3 cellular contexts compared by ENCODE assay signal in the genomic region with DNA sequence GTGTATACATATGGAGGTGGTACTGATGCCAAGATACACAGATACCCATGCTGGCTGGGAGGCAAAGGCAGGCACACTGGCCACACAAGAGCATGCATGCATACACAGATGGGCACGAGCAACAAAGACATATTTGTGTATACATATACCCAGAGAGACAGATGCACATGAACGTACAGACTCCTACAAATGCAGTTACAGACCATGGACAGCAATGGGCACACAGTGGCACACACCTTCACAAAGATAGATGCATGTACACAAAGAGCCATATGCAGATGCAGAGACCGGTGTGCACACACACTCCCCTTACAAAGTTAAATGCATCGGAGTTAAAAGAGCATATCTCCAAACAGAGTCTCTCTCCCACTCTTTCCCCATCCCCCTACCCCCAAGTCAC.
TF ChIP-seq lines count a peak whose summit lies in the region.

No MANE protein-coding gene starts in this region.

TF ChIP-seq in SK-N-SH, 30 proteins besides CTCF, POLR2A, EP300 and RAD21:
- TF ChIP-seq, protein P1, sequence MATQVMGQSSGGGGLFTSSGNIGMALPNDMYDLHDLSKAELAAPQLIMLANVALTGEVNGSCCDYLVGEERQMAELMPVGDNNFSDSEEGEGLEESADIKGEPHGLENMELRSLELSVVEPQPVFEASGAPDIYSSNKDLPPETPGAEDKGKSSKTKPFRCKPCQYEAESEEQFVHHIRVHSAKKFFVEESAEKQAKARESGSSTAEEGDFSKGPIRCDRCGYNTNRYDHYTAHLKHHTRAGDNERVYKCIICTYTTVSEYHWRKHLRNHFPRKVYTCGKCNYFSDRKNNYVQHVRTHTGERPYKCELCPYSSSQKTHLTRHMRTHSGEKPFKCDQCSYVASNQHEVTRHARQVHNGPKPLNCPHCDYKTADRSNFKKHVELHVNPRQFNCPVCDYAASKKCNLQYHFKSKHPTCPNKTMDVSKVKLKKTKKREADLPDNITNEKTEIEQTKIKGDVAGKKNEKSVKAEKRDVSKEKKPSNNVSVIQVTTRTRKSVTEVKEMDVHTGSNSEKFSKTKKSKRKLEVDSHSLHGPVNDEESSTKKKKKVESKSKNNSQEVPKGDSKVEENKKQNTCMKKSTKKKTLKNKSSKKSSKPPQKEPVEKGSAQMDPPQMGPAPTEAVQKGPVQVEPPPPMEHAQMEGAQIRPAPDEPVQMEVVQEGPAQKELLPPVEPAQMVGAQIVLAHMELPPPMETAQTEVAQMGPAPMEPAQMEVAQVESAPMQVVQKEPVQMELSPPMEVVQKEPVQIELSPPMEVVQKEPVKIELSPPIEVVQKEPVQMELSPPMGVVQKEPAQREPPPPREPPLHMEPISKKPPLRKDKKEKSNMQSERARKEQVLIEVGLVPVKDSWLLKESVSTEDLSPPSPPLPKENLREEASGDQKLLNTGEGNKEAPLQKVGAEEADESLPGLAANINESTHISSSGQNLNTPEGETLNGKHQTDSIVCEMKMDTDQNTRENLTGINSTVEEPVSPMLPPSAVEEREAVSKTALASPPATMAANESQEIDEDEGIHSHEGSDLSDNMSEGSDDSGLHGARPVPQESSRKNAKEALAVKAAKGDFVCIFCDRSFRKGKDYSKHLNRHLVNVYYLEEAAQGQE (IDR thresholded peaks at IDR 0.05; ENCODE audit: low read depth, low read length) = peak; percentile 52; the same call in 1 of the 2 replicates
- no peak for TF ChIP-seq TAF1 (IDR thresholded peaks at IDR 0.05; ENCODE audit: borderline replicate concordance, low read depth, low read length)

TF ChIP-seq in SK-N-SH treated with all-trans-retinoic acid at 6 μM for 48 hours, 23 proteins besides CTCF, POLR2A, EP300 and RAD21 (continued from another document):
- TF ChIP-seq, protein P2, sequence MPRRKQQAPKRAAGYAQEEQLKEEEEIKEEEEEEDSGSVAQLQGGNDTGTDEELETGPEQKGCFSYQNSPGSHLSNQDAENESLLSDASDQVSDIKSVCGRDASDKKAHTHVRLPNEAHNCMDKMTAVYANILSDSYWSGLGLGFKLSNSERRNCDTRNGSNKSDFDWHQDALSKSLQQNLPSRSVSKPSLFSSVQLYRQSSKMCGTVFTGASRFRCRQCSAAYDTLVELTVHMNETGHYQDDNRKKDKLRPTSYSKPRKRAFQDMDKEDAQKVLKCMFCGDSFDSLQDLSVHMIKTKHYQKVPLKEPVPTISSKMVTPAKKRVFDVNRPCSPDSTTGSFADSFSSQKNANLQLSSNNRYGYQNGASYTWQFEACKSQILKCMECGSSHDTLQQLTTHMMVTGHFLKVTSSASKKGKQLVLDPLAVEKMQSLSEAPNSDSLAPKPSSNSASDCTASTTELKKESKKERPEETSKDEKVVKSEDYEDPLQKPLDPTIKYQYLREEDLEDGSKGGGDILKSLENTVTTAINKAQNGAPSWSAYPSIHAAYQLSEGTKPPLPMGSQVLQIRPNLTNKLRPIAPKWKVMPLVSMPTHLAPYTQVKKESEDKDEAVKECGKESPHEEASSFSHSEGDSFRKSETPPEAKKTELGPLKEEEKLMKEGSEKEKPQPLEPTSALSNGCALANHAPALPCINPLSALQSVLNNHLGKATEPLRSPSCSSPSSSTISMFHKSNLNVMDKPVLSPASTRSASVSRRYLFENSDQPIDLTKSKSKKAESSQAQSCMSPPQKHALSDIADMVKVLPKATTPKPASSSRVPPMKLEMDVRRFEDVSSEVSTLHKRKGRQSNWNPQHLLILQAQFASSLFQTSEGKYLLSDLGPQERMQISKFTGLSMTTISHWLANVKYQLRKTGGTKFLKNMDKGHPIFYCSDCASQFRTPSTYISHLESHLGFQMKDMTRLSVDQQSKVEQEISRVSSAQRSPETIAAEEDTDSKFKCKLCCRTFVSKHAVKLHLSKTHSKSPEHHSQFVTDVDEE (CRISPR knock-in tag; IDR thresholded peaks at IDR 0.05) = no peak
- TF ChIP-seq ZC3H10 (CRISPR knock-in tag; IDR thresholded peaks at IDR 0.05) = no peak
- TF ChIP-seq ZNF8 (CRISPR knock-in tag; IDR thresholded peaks at IDR 0.05) = no peak
- TF ChIP-seq PPARA (CRISPR knock-in tag; IDR thresholded peaks at IDR 0.05; ENCODE audit: borderline replicate concordance) = no peak
- no peak for TF ChIP-seq ZNF565 (CRISPR knock-in tag; conservative IDR thresholded peaks at IDR 0.05; ENCODE audit: low read depth)
- no peak for TF ChIP-seq GLIS3 (CRISPR knock-in tag; IDR thresholded peaks at IDR 0.05)
- TF ChIP-seq, protein P3, sequence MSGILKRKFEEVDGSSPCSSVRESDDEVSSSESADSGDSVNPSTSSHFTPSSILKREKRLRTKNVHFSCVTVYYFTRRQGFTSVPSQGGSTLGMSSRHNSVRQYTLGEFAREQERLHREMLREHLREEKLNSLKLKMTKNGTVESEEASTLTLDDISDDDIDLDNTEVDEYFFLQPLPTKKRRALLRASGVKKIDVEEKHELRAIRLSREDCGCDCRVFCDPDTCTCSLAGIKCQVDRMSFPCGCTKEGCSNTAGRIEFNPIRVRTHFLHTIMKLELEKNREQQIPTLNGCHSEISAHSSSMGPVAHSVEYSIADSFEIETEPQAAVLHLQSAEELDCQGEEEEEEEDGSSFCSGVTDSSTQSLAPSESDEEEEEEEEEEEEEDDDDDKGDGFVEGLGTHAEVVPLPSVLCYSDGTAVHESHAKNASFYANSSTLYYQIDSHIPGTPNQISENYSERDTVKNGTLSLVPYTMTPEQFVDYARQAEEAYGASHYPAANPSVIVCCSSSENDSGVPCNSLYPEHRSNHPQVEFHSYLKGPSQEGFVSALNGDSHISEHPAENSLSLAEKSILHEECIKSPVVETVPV (CRISPR knock-in tag; IDR thresholded peaks at IDR 0.05) = no peak

TF ChIP-seq in HEK293, 187 proteins besides CTCF, POLR2A, EP300 and RAD21 (continued from another document):
- TF ChIP-seq, protein P1 (tag by site-specific recombination; IDR thresholded peaks at IDR 0.05) = peak; percentile 86
